1 cellular context compared by ENCODE assay signal in the genomic region with DNA sequence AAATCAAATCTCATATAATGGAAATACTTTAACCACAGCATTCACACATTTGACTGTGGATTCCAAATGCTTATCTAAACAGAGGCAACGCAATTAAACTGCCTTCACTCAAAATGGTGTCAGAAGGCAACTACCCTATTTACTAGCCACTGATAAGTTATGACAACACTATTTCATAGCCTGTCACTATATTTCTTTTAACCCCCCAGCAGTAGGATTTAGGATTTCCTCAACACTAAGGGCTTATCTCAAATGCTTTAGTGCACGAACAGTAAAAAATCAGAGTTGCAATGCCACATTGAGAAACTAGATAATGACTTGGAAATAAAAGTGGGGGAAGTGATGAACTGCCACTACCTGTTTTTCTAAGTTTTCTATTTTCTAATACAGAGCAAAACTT.
TF ChIP-seq lines count a peak whose summit lies in the region.

No MANE protein-coding gene starts in this region.

TF ChIP-seq in WTC11, 78 proteins besides CTCF, POLR2A, EP300 and RAD21 (continued from another document):
- TF ChIP-seq, protein P1, sequence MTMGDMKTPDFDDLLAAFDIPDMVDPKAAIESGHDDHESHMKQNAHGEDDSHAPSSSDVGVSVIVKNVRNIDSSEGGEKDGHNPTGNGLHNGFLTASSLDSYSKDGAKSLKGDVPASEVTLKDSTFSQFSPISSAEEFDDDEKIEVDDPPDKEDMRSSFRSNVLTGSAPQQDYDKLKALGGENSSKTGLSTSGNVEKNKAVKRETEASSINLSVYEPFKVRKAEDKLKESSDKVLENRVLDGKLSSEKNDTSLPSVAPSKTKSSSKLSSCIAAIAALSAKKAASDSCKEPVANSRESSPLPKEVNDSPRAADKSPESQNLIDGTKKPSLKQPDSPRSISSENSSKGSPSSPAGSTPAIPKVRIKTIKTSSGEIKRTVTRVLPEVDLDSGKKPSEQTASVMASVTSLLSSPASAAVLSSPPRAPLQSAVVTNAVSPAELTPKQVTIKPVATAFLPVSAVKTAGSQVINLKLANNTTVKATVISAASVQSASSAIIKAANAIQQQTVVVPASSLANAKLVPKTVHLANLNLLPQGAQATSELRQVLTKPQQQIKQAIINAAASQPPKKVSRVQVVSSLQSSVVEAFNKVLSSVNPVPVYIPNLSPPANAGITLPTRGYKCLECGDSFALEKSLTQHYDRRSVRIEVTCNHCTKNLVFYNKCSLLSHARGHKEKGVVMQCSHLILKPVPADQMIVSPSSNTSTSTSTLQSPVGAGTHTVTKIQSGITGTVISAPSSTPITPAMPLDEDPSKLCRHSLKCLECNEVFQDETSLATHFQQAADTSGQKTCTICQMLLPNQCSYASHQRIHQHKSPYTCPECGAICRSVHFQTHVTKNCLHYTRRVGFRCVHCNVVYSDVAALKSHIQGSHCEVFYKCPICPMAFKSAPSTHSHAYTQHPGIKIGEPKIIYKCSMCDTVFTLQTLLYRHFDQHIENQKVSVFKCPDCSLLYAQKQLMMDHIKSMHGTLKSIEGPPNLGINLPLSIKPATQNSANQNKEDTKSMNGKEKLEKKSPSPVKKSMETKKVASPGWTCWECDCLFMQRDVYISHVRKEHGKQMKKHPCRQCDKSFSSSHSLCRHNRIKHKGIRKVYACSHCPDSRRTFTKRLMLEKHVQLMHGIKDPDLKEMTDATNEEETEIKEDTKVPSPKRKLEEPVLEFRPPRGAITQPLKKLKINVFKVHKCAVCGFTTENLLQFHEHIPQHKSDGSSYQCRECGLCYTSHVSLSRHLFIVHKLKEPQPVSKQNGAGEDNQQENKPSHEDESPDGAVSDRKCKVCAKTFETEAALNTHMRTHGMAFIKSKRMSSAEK (CRISPR knock-in tag; IDR thresholded peaks at IDR 0.05; ENCODE audit: borderline replicate concordance), result no peak
- TF ChIP-seq FOXP1 (CRISPR knock-in tag; IDR thresholded peaks at IDR 0.05; ENCODE audit: borderline replicate concordance) (no peak), NR2C2 (CRISPR knock-in tag; IDR thresholded peaks at IDR 0.05) (no peak), NFYB (CRISPR knock-in tag; conservative IDR thresholded peaks at IDR 0.05; ENCODE audit: low read depth) (no peak), NR1H2 (CRISPR knock-in tag; IDR thresholded peaks at IDR 0.05) (no peak), OVOL2 (CRISPR knock-in tag; IDR thresholded peaks at IDR 0.05; ENCODE audit: borderline replicate concordance) (no peak), TEAD4 (CRISPR knock-in tag; IDR thresholded peaks at IDR 0.05) (no peak), CBFB (CRISPR knock-in tag; IDR thresholded peaks at IDR 0.05; ENCODE audit: low read depth) (no peak)
- TF ChIP-seq, protein P2, sequence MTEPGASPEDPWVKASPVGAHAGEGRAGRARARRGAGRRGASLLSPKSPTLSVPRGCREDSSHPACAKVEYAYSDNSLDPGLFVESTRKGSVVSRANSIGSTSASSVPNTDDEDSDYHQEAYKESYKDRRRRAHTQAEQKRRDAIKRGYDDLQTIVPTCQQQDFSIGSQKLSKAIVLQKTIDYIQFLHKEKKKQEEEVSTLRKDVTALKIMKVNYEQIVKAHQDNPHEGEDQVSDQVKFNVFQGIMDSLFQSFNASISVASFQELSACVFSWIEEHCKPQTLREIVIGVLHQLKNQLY (CRISPR knock-in tag; IDR thresholded peaks at IDR 0.05), result no peak
- TF ChIP-seq, protein P3, sequence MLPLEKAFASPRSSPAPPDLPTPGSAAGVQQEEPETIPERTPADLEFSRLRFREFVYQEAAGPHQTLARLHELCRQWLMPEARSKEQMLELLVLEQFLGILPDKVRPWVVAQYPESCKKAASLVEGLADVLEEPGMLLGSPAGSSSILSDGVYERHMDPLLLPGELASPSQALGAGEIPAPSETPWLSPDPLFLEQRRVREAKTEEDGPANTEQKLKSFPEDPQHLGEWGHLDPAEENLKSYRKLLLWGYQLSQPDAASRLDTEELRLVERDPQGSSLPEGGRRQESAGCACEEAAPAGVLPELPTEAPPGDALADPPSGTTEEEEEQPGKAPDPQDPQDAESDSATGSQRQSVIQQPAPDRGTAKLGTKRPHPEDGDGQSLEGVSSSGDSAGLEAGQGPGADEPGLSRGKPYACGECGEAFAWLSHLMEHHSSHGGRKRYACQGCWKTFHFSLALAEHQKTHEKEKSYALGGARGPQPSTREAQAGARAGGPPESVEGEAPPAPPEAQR (CRISPR knock-in tag; IDR thresholded peaks at IDR 0.05), result no peak
- TF ChIP-seq, protein P4, sequence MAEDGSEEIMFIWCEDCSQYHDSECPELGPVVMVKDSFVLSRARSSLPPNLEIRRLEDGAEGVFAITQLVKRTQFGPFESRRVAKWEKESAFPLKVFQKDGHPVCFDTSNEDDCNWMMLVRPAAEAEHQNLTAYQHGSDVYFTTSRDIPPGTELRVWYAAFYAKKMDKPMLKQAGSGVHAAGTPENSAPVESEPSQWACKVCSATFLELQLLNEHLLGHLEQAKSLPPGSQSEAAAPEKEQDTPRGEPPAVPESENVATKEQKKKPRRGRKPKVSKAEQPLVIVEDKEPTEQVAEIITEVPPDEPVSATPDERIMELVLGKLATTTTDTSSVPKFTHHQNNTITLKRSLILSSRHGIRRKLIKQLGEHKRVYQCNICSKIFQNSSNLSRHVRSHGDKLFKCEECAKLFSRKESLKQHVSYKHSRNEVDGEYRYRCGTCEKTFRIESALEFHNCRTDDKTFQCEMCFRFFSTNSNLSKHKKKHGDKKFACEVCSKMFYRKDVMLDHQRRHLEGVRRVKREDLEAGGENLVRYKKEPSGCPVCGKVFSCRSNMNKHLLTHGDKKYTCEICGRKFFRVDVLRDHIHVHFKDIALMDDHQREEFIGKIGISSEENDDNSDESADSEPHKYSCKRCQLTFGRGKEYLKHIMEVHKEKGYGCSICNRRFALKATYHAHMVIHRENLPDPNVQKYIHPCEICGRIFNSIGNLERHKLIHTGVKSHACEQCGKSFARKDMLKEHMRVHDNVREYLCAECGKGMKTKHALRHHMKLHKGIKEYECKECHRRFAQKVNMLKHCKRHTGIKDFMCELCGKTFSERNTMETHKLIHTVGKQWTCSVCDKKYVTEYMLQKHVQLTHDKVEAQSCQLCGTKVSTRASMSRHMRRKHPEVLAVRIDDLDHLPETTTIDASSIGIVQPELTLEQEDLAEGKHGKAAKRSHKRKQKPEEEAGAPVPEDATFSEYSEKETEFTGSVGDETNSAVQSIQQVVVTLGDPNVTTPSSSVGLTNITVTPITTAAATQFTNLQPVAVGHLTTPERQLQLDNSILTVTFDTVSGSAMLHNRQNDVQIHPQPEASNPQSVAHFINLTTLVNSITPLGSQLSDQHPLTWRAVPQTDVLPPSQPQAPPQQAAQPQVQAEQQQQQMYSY (CRISPR knock-in tag; IDR thresholded peaks at IDR 0.05), result no peak
TF ChIP-seq in WTC11: peak in this region for 0.
